ENCODE assay signal across 9 cellular contexts in genomic region chr12:117685115-117685926, GRCh38.
DNase-seq lines count a peak whose midpoint lies in the region; ATAC-seq, FAIRE-seq and TF ChIP-seq lines count a peak whose summit lies in the region.
"Had no signal": no experiment of that assay in that cellular context is flagged by ENCODE, and none has a peak within 500 bp of the region (broad histone marks: within the 10 kb centered on the region; RNA-seq: fewer than 3 reads in every experiment).

No MANE protein-coding gene starts in this region.

- CTCF ChIA-PET in HEK293 (lab: Yijun Ruan, JAX), result interaction anchor here (0.6 to 3.0 kb wide), 9 partner anchors 15 to 517 kb away, joined by 3 to 15 read pairs (median 4); no protein-coding TSS in a partner anchor

- no peaks in the 10 kb centered on the region for H3K9me2 ChIP-seq in hepatocyte (replicated peaks; ENCODE audit: insufficient read depth)

- FAIRE-seq in RCC 7860 (lab: Jason Lieb, UNC) (peak; percentile 91), small intestine (lab: Jason Lieb, UNC) (no peak)

- 36% methylated on average over 13 of the region's 13 CpGs for WGBS in hepatocyte (ENCODE audit: low lambda C conversion rate, missing lambda C conversion rate)
- WGBS in small intestine, 3 donors, result 18 to 23% (median 20%) methylated on average over 13 of the region's 13 CpGs

- H3K4me3 ChIP-seq in HEK293 (ENCODE audit: low read depth, low read length) (no peak overlapping the region), hepatocyte (no peak overlapping the region), small intestine (ENCODE audit: low read depth in 1 of 2, low read length in 2 of 2) (no peak overlapping the region)

- H3K36me3 ChIP-seq in HEK293 (ENCODE audit: control insufficient read depth in 2 of 2, insufficient read depth in 1 of 2, low read length in 2 of 2) (no peaks in the 10 kb centered on the region), hepatocyte (replicated peaks; ENCODE audit: insufficient read depth, low read depth) (no peaks in the 10 kb centered on the region), small intestine (ENCODE audit: control insufficient read depth in 2 of 2, insufficient read depth in 2 of 2, low read length in 2 of 2) (no peaks in the 10 kb centered on the region)

- peak overlapping the region; percentile 13 for H2AFZ ChIP-seq in hepatocyte

- DNase-seq in RCC 7860 (ENCODE audit: low spot score) (peak; percentile 91), hepatocyte (ENCODE audit: low spot score) (peak; percentile 88), small intestine (peak; percentile 35), GM20000 (ENCODE audit: low spot score) (no peak)
- DNase-seq: activated gamma-delta T cell treated with Interleukin-2 at 50 U/mL for 16 hours had no signal

- TF ChIP-seq CTCF in HEK293 (tag by site-specific recombination; IDR thresholded peaks at IDR 0.05) (no peak), hepatocyte (IDR thresholded peaks at IDR 0.05; ENCODE audit: poor library complexity) (peak; percentile 4), GM20000 (IDR thresholded peaks at IDR 0.05; ENCODE audit: extremely low read depth, missing control alignments) (no peak)

- peak overlapping the region; percentile 58 for H3K4me2 ChIP-seq in hepatocyte

- H4K20me1 ChIP-seq in hepatocyte (ENCODE audit: insufficient read depth, poor library complexity, severe bottlenecking), result no peaks in the 10 kb centered on the region

- ATAC-seq in GM18519 (IDR thresholded peaks at IDR 0.05; ENCODE audit: low FRiP score, unreplicated experiment) (no peak), GM21360 (IDR thresholded peaks at IDR 0.05; ENCODE audit: unreplicated experiment) (no peak), HG02885 (IDR thresholded peaks at IDR 0.05; ENCODE audit: poor library complexity, unreplicated experiment) (no peak)

- H3K27ac ChIP-seq in HEK293 (ENCODE audit: extremely low read depth, low read depth, low read length) (peak overlapping the region; percentile 53; the same call in 1 of the 2 replicates), hepatocyte (peak overlapping the region; percentile 96), small intestine (ENCODE audit: low read depth in 1 of 2, low read length in 1 of 2) (peak overlapping the region in 1 of 2 donors; percentile 54)

- H3K4me1 ChIP-seq in HEK293 (ENCODE audit: control insufficient read depth, insufficient read depth, low read length), result peaks cover 16% of the 10 kb centered on the region
- peaks cover 13% of the 10 kb centered on the region for H3K4me1 ChIP-seq in hepatocyte (ENCODE audit: insufficient read depth)
- H3K4me1 ChIP-seq in small intestine (ENCODE audit: control insufficient read depth in 2 of 2, insufficient read depth in 1 of 2, low read depth in 1 of 2, low read length in 1 of 2), result peaks cover 0 to 4% of the 10 kb centered on the region in 2 donors

- no peaks in the 10 kb centered on the region for H3K79me2 ChIP-seq in hepatocyte

- H3K9me3 ChIP-seq in HEK293 (ENCODE audit: control insufficient read depth, insufficient read depth, low read depth, low read length), result no peaks in the 10 kb centered on the region
- no peaks in the 10 kb centered on the region for H3K9me3 ChIP-seq in hepatocyte (ENCODE audit: low read depth)
- no peaks in the 10 kb centered on the region for H3K9me3 ChIP-seq in small intestine (ENCODE audit: control insufficient read depth, low read depth)

- POLR2A ChIA-PET in HEK293 (lab: Yijun Ruan, JAX), result interaction anchor here (0.7 to 1.1 kb wide), 2 partner anchors 13 kb away, joined by 3 read pairs; no protein-coding TSS in a partner anchor

- H3K27me3 ChIP-seq in hepatocyte, result no peaks in the 10 kb centered on the region
- no peaks in the 10 kb centered on the region for H3K27me3 ChIP-seq in small intestine (ENCODE audit: control insufficient read depth in 2 of 2, insufficient read depth in 2 of 2, low read length in 2 of 2)

TF ChIP-seq in HEK293, 187 proteins besides CTCF, POLR2A, EP300 and RAD21 (continues in another document):
- TF ChIP-seq ZNF629 (tag by site-specific recombination; IDR thresholded peaks at IDR 0.05) (0 out of 2 replicates have a peak, but pooled peaks have one; percentile 8), GFI1B (tag by site-specific recombination; IDR thresholded peaks at IDR 0.05) (no peak), PATZ1 (tag by site-specific recombination; IDR thresholded peaks at IDR 0.05) (0 out of 2 replicates have a peak, but pooled peaks have one; percentile 28), ZNF19 (tag by site-specific recombination; IDR thresholded peaks at IDR 0.05; ENCODE audit: low read depth) (no peak), ZNF707 (tag by site-specific recombination; IDR thresholded peaks at IDR 0.05) (no peak), ZSCAN30 (tag by site-specific recombination; IDR thresholded peaks at IDR 0.05) (no peak), ZNF510 (tag by site-specific recombination; IDR thresholded peaks at IDR 0.05; ENCODE audit: insufficient replicate concordance) (no peak), ZEB2 (tag by site-specific recombination; IDR thresholded peaks at IDR 0.05) (peak; percentile 17; the same call in 1 of the 2 replicates), ZNF600 (tag by site-specific recombination; IDR thresholded peaks at IDR 0.05) (no peak), WT1 (tag by site-specific recombination; IDR thresholded peaks at IDR 0.05) (no peak), SP3 (tag by site-specific recombination; IDR thresholded peaks at IDR 0.05) (peak; percentile 50), ZNF157 (tag by site-specific recombination; IDR thresholded peaks at IDR 0.05) (no peak), ZFP69B (tag by site-specific recombination; IDR thresholded peaks at IDR 0.05) (peak; percentile 28; the same call in 1 of the 2 replicates), ZNF677 (tag by site-specific recombination; IDR thresholded peaks at IDR 0.05) (no peak), ZNF138 (tag by site-specific recombination; IDR thresholded peaks at IDR 0.05; ENCODE audit: borderline replicate concordance) (no peak), ZBTB17 (tag by site-specific recombination; IDR thresholded peaks at IDR 0.05) (no peak), ZNF404 (tag by site-specific recombination; IDR thresholded peaks at IDR 0.05) (no peak), GLI4 (tag by site-specific recombination; IDR thresholded peaks at IDR 0.05) (no peak), KLF10 (tag by site-specific recombination; IDR thresholded peaks at IDR 0.05) (no peak; the same call in 1 of the 2 replicates), ZNF626 (tag by site-specific recombination; IDR thresholded peaks at IDR 0.05) (no peak)
- TF ChIP-seq, protein P1, sequence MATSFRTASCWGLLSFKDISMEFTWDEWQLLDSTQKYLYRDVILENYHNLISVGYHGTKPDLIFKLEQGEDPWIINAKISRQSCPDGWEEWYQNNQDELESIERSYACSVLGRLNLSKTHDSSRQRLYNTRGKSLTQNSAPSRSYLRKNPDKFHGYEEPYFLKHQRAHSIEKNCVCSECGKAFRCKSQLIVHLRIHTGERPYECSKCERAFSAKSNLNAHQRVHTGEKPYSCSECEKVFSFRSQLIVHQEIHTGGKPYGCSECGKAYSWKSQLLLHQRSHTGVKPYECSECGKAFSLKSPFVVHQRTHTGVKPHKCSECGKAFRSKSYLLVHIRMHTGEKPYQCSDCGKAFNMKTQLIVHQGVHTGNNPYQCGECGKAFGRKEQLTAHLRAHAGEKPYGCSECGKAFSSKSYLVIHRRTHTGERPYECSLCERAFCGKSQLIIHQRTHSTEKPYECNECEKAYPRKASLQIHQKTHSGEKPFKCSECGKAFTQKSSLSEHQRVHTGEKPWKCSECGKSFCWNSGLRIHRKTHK (tag by site-specific recombination; IDR thresholded peaks at IDR 0.05), result no peak
- TF ChIP-seq, protein P2, sequence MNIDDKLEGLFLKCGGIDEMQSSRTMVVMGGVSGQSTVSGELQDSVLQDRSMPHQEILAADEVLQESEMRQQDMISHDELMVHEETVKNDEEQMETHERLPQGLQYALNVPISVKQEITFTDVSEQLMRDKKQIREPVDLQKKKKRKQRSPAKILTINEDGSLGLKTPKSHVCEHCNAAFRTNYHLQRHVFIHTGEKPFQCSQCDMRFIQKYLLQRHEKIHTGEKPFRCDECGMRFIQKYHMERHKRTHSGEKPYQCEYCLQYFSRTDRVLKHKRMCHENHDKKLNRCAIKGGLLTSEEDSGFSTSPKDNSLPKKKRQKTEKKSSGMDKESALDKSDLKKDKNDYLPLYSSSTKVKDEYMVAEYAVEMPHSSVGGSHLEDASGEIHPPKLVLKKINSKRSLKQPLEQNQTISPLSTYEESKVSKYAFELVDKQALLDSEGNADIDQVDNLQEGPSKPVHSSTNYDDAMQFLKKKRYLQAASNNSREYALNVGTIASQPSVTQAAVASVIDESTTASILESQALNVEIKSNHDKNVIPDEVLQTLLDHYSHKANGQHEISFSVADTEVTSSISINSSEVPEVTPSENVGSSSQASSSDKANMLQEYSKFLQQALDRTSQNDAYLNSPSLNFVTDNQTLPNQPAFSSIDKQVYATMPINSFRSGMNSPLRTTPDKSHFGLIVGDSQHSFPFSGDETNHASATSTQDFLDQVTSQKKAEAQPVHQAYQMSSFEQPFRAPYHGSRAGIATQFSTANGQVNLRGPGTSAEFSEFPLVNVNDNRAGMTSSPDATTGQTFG (tag by site-specific recombination; IDR thresholded peaks at IDR 0.05; ENCODE audit: borderline replicate concordance), result no peak
